In genomic region chr2:240125749-240126148, GRCh38 we compare ENCODE assay signal across 18 cellular contexts. TPM values are rescaled to one million over a fixed set of nuclear protein-coding genes. Genes with fewer than 3 reads are reported as not detected.
"Had no signal": no experiment of that assay in that cellular context is flagged by ENCODE, and none has a peak within 500 bp of the region (broad histone marks: within the 10 kb centered on the region; RNA-seq: fewer than 3 reads in every experiment).

No MANE protein-coding gene starts in this region.

- DNase-seq: activated CD8-positive, alpha-beta T cell treated with anti-CD3 and anti-CD28 coated beads, Interleukin-2, amount 10 ng/mL, durations not matched to agents 7 days and 5 days; activated naive CD8-positive, alpha-beta T cell treated with anti-CD3 and anti-CD28 coated beads for 36 hours; activated T-cell treated with anti-CD3 and anti-CD28 coated beads for 4 hours; anterior cingulate cortex; left lung; SJCRH30; stimulated activated CD4-positive, alpha-beta T cell treated with anti-CD3 and anti-CD28 coated beads, Interleukin-4, amount 100 ng/mL, for 4 hours; stimulated activated naive CD8-positive, alpha-beta T cell treated with anti-CD3 and anti-CD28 coated beads, Interleukin-15, Interleukin-2, amounts not matched to agents 100 U/mL and 50 U/mL, for 24 hours; T-helper 17 cell; WERI-Rb-1 had no signal

- H3K4me3 Mint-ChIP-seq: activated CD8-positive, alpha-beta T cell treated with anti-CD3 and anti-CD28 coated beads, Interleukin-2, amount 10 ng/mL, durations not matched to agents 7 days and 5 days; activated naive CD8-positive, alpha-beta T cell treated with anti-CD3 and anti-CD28 coated beads for 36 hours; T-helper 17 cell had no signal

- H3K9me3 Mint-ChIP-seq: activated naive CD8-positive, alpha-beta T cell treated with anti-CD3 and anti-CD28 coated beads for 36 hours; activated T-helper 2 cell treated with anti-CD3 and anti-CD28 coated beads, Interferon-gamma antibody, Interleukin-2, Interleukin-4, amounts not matched to agents 10 μg/mL and 5 μg/mL and 100 μg/mL, durations not matched to agents 14 hours and 24 hours and 36 hours had no signal

- H3K4me3 ChIP-seq: dorsolateral prefrontal cortex, gastroesophageal sphincter, left lung, SJCRH30, skin epidermis, suprapubic skin had no signal

- H3K27ac ChIP-seq: dorsolateral prefrontal cortex, gastroesophageal sphincter, left lung, SJCRH30, skin epidermis, suprapubic skin, WERI-Rb-1 had no signal

- H3K27ac Mint-ChIP-seq: activated CD8-positive, alpha-beta T cell treated with anti-CD3 and anti-CD28 coated beads, Interleukin-2, amount 10 ng/mL, durations not matched to agents 7 days and 5 days; activated naive CD8-positive, alpha-beta T cell treated with anti-CD3 and anti-CD28 coated beads for 36 hours; activated T-helper 2 cell treated with anti-CD3 and anti-CD28 coated beads, Interferon-gamma antibody, Interleukin-2, Interleukin-4, amounts not matched to agents 10 μg/mL and 5 μg/mL and 100 μg/mL, durations not matched to agents 14 hours and 24 hours and 36 hours; naive thymus-derived CD4-positive, alpha-beta T cell; T-helper 17 cell had no signal

- H3K4me1 ChIP-seq: gastroesophageal sphincter, left lung had no signal

- H3K9me3 ChIP-seq: gastroesophageal sphincter, left lung, SJCRH30, suprapubic skin had no signal

- ATAC-seq: activated CD8-positive, alpha-beta T cell treated with anti-CD3 and anti-CD28 coated beads, Interleukin-2, amount 10 ng/mL, durations not matched to agents 7 days and 5 days; gastroesophageal sphincter; left lung; naive thymus-derived CD4-positive, alpha-beta T cell; stimulated activated naive CD8-positive, alpha-beta T cell treated with anti-CD3 and anti-CD28 coated beads, Interleukin-15, Interleukin-2, amounts not matched to agents 100 U/mL and 50 U/mL, for 24 hours; T-helper 17 cell had no signal

- H3K27me3 ChIP-seq: dorsolateral prefrontal cortex, gastroesophageal sphincter, left lung, SJCRH30, suprapubic skin had no signal

RNA-seq across cellular contexts. Expression of gene OTOS, which starts 14.7 kb away (rescaled TPM):
- total RNA-seq: activated CD8-positive, alpha-beta T cell treated with anti-CD3 and anti-CD28 coated beads, Interleukin-2, amount 10 ng/mL, durations not matched to agents 7 days and 5 days; activated naive CD8-positive, alpha-beta T cell treated with anti-CD3 and anti-CD28 coated beads for 36 hours; activated T-helper 2 cell treated with anti-CD3 and anti-CD28 coated beads, Interferon-gamma antibody, Interleukin-2, Interleukin-4, amounts not matched to agents 10 μg/mL and 5 μg/mL and 100 μg/mL, durations not matched to agents 14 hours and 24 hours and 36 hours; gastroesophageal sphincter; left lung; mononuclear cell; naive thymus-derived CD4-positive, alpha-beta T cell; SJCRH30; suprapubic skin; T-helper 17 cell; ureter had no signal
